9 cellular contexts compared by ENCODE assay signal in genomic region chr11:124839972-124840621, GRCh38. TPM values are rescaled to one million over a fixed set of nuclear protein-coding genes. Genes with fewer than 3 reads are reported as not detected.
DNase-seq lines count a peak whose midpoint lies in the region; ATAC-seq and TF ChIP-seq lines count a peak whose summit lies in the region.
"Had no signal": no experiment of that assay in that cellular context is flagged by ENCODE, and none has a peak within 500 bp of the region (broad histone marks: within the 10 kb centered on the region; RNA-seq: fewer than 3 reads in every experiment).

No MANE protein-coding gene starts in this region.

- no peaks in the 10 kb centered on the region for H3K9me3 Mint-ChIP-seq in chondrocyte (ENCODE audit: low read depth)
- no peaks in the 10 kb centered on the region for H3K9me3 Mint-ChIP-seq in natural killer cell treated with Interleukin-12 subunit alpha and Interleukin-12 subunit beta and Interleukin-15 and Interleukin-18, amount 100 ng/mL, for 72 hours

- peak overlapping the region; percentile 60 for H3K4me3 ChIP-seq in left ventricle myocardium inferior
- H3K4me3 ChIP-seq in right atrium auricular region: peak overlapping the region in 1 of 2 donors; percentile 48

- H3K27me3 ChIP-seq in left ventricle myocardium inferior (ENCODE audit: low read depth) (peaks cover 83% of the 10 kb centered on the region), right atrium auricular region (peaks cover 27 to 46% of the 10 kb centered on the region in 2 donors)

- peaks cover 65% of the 10 kb centered on the region for H3K27me3 Mint-ChIP-seq in chondrocyte (ENCODE audit: low read depth)
- peaks cover 57 to 73% of the 10 kb centered on the region in 2 donors for H3K27me3 Mint-ChIP-seq in natural killer cell treated with Interleukin-12 subunit alpha and Interleukin-12 subunit beta and Interleukin-15 and Interleukin-18, amount 100 ng/mL, for 72 hours

- H3K4me1 ChIP-seq in left ventricle myocardium inferior (peaks cover 34% of the 10 kb centered on the region), right atrium auricular region (peaks cover 0 to 22% of the 10 kb centered on the region in 2 donors)

- H3K36me3 Mint-ChIP-seq in chondrocyte (ENCODE audit: low read depth): peaks cover 2% of the 10 kb centered on the region
- H3K36me3 Mint-ChIP-seq in natural killer cell treated with Interleukin-12 subunit alpha and Interleukin-12 subunit beta and Interleukin-15 and Interleukin-18, amount 100 ng/mL, for 72 hours: no peaks in the 10 kb centered on the region

- intact Hi-C loops in left ventricle myocardium inferior (cut with micrococcal nuclease): loop anchor here (5.0 to 10.0 kb wide), 2 partner anchors 75 to 173 kb away; partner anchors contain the start of gene ESAM

- no peaks in the 10 kb centered on the region for H3K36me3 ChIP-seq in left ventricle myocardium inferior
- H3K36me3 ChIP-seq in right atrium auricular region: no peaks in the 10 kb centered on the region
- H3K36me3 ChIP-seq: neutrophil had no signal

- H3K27ac ChIP-seq in left ventricle myocardium inferior (replicated peaks) (no peak overlapping the region), right atrium auricular region (no peak overlapping the region)
- H3K27ac ChIP-seq: neutrophil had no signal

- H3K9me3 ChIP-seq in left ventricle myocardium inferior (replicated peaks) (no peaks in the 10 kb centered on the region), right atrium auricular region (no peaks in the 10 kb centered on the region)
- H3K9me3 ChIP-seq: neutrophil had no signal

- no peak overlapping the region for H3K27ac Mint-ChIP-seq in chondrocyte (ENCODE audit: unreplicated experiment)
- no peak overlapping the region for H3K27ac Mint-ChIP-seq in natural killer cell treated with Interleukin-12 subunit alpha and Interleukin-12 subunit beta and Interleukin-15 and Interleukin-18, amount 100 ng/mL, for 72 hours

- DNase-seq in left ventricle myocardium inferior (no peak), right atrium auricular region (ENCODE audit: low spot score) (no peak), chondrocyte (ENCODE audit: low spot score) (no peak), GDM1 (lab: John Stamatoyannopoulos, UW) (no peak), NCI-H2107 (lab: John Stamatoyannopoulos, UW) (no peak)
- no peak for DNase-seq in natural killer cell treated with Interleukin-12 subunit alpha and Interleukin-12 subunit beta and Interleukin-15 and Interleukin-18, amount 100 ng/mL, for 72 hours (ENCODE audit: low spot score)

- no peak for ATAC-seq in natural killer cell treated with Interleukin-12 subunit alpha and Interleukin-12 subunit beta and Interleukin-15 and Interleukin-18, amount 100 ng/mL, for 72 hours
- ATAC-seq in GM21619 (IDR thresholded peaks at IDR 0.05; ENCODE audit: unreplicated experiment) (no peak), HG02970 (IDR thresholded peaks at IDR 0.05; ENCODE audit: low FRiP score, unreplicated experiment) (no peak)

- peak overlapping the region; percentile 57 for H3K4me3 Mint-ChIP-seq in chondrocyte (ENCODE audit: unreplicated experiment)
- peak overlapping the region; percentile 42 for H3K4me3 Mint-ChIP-seq in natural killer cell treated with Interleukin-12 subunit alpha and Interleukin-12 subunit beta and Interleukin-15 and Interleukin-18, amount 100 ng/mL, for 72 hours

- H3K4me1 Mint-ChIP-seq in chondrocyte (ENCODE audit: low read depth): peaks cover 26% of the 10 kb centered on the region
- peaks cover 11 to 12% of the 10 kb centered on the region in 2 donors for H3K4me1 Mint-ChIP-seq in natural killer cell treated with Interleukin-12 subunit alpha and Interleukin-12 subunit beta and Interleukin-15 and Interleukin-18, amount 100 ng/mL, for 72 hours (ENCODE audit: low read depth in 2 of 2)

- TF ChIP-seq CTCF in left ventricle myocardium inferior (IDR thresholded peaks at IDR 0.05; ENCODE audit: borderline replicate concordance) (no peak), right atrium auricular region (IDR thresholded peaks at IDR 0.05) (no peak), chondrocyte (IDR thresholded peaks at IDR 0.05) (no peak)

RNA-seq across cellular contexts. Expression of gene ROBO3, which starts 25.1 kb away (rescaled TPM):
- total RNA-seq in left ventricle myocardium inferior (3.9 TPM), right atrium auricular region (10 to 100 TPM in 1 of 2 donors, 1 to 10 TPM in 1; 6.4 to 10.1 TPM), chondrocyte (4.9 to 12.0 TPM (median 10.9 TPM) in 3 replicates)
- total RNA-seq in natural killer cell treated with Interleukin-12 subunit alpha and Interleukin-12 subunit beta and Interleukin-15 and Interleukin-18, amount 100 ng/mL, for 72 hours: 1 to 10 TPM; 5.3 to 7.9 TPM

RNA-seq across cellular contexts. Expression of gene MSANTD2, which starts 39.9 kb away (rescaled TPM):
- total RNA-seq in left ventricle myocardium inferior (2.7 TPM), right atrium auricular region (1 to 10 TPM; 2.9 to 6.5 TPM), chondrocyte (10.4 to 12.5 TPM (median 10.6 TPM) in 3 replicates)
- 10 to 100 TPM; 10.5 to 20.4 TPM for total RNA-seq in natural killer cell treated with Interleukin-12 subunit alpha and Interleukin-12 subunit beta and Interleukin-15 and Interleukin-18, amount 100 ng/mL, for 72 hours

RNA-seq across cellular contexts. Expression of gene ROBO4, which starts 57.6 kb away (rescaled TPM):
- total RNA-seq in left ventricle myocardium inferior (20.7 TPM), right atrium auricular region (10 to 100 TPM; 16.2 to 21.6 TPM), chondrocyte (not detected in 3 replicates)
- not detected for total RNA-seq in natural killer cell treated with Interleukin-12 subunit alpha and Interleukin-12 subunit beta and Interleukin-15 and Interleukin-18, amount 100 ng/mL, for 72 hours

Comparison
In these comparisons a context has a peak if more than half of its experiments do, and no peak if none do; other contexts are left out.
1. RNA of gene ROBO4, which starts 57.6 kb away (total RNA-seq): 16.2 to 21.6 TPM in right atrium auricular region and 20.7 TPM in left ventricle myocardium inferior (single experiment); not detected in chondrocyte and not detected in natural killer cell treated with Interleukin-12 subunit alpha and Interleukin-12 subunit beta and Interleukin-15 and Interleukin-18, amount 100 ng/mL, for 72 hours; every median in the first group is over 10 times any median in the second.